Comparison of ENCODE assay signal across 8 cellular contexts in genomic region chr9:18442629-18443491, GRCh38. TPM values are rescaled to one million over a fixed set of nuclear protein-coding genes. Genes with fewer than 3 reads are reported as not detected.
DNase-seq lines count a peak whose midpoint lies in the region; ATAC-seq, FAIRE-seq and TF ChIP-seq lines count a peak whose summit lies in the region.

No MANE protein-coding gene starts in this region.

- no peak overlapping the region for H3K27ac ChIP-seq in CD8-positive, alpha-beta T cell (ENCODE audit: low read depth, low read length)
- H3K27ac ChIP-seq in endothelial cell of umbilical vein (ENCODE audit: insufficient read depth, low read depth, low read length), result no peak overlapping the region

- no peak overlapping the region for H3K4me3 Mint-ChIP-seq in CD8-positive, alpha-beta T cell

- CTCF ChIA-PET in CD8-positive, alpha-beta T cell (lab: Charles Lee), result interaction anchor here (0.5 to 2.1 kb wide), 4 partner anchors 9 to 1016 kb away, joined by 3 to 8 read pairs (median 3); no protein-coding TSS in a partner anchor
- CTCF ChIA-PET in endothelial cell of umbilical vein (lab: Charles Lee), result interaction anchor here (0.5 to 6.3 kb wide), 81 partner anchors 9 to 1014 kb away, joined by 3 to 188 read pairs (median 4); partner anchors contain the start of gene ADAMTSL1

- peak in 5 of 7 experiments; percentile 10 to 41 (median 14) for DNase-seq in CD8-positive, alpha-beta T cell
- DNase-seq in NCI-H460 (ENCODE audit: extremely low read depth, low read depth) (peak; percentile 58), endothelial cell of umbilical vein (ENCODE audit: low read depth, low spot score) (peak; percentile 87), middle frontal gyrus (ENCODE audit: extremely low spot score, low spot score) (peak; percentile 36)
- peak; percentile 5 to 15 for DNase-seq in activated CD4-positive, alpha-beta T cell treated with anti-CD3 and anti-CD28 coated beads, Interleukin-2, amount 50 U/mL, for 24 hours (ENCODE audit: low read depth in 1 of 2, low spot score in 1 of 2)
- peak; percentile 64 for DNase-seq in stimulated activated naive CD8-positive, alpha-beta T cell treated with anti-CD3 and anti-CD28 coated beads, Interleukin-15, Interleukin-2, amounts not matched to agents 100 U/mL and 50 U/mL, for 24 hours

- no peaks in the 10 kb centered on the region for H3K4me1 ChIP-seq in CD8-positive, alpha-beta T cell (ENCODE audit: insufficient read depth, low read length)
- H3K4me1 ChIP-seq in endothelial cell of umbilical vein (ENCODE audit: control insufficient read depth, extremely low read depth, insufficient read depth, low read length), result peaks cover 24% of the 10 kb centered on the region

- H3K27me3 ChIP-seq in CD8-positive, alpha-beta T cell (ENCODE audit: insufficient read depth, low read length), result no peaks in the 10 kb centered on the region
- H3K27me3 ChIP-seq in endothelial cell of umbilical vein (ENCODE audit: control insufficient read depth in 2 of 2, insufficient read depth in 2 of 2, low read length in 2 of 2), result no peaks in the 10 kb centered on the region

- no TSS peak for BruUV-seq in endothelial cell of umbilical vein (replicated peaks; lab: Mats Ljungman, UMichigan)

- H3K79me2 ChIP-seq in endothelial cell of umbilical vein (ENCODE audit: control insufficient read depth, insufficient read depth, low read length), result no peaks in the 10 kb centered on the region

- dilution Hi-C loops in endothelial cell of umbilical vein (cut with MboI; ENCODE audit: extremely low pct_ligation_motif_present, low sequenced_read_pairs), result loop anchor here (25.0 kb wide), 1 partner anchor 181 kb away; no protein-coding TSS in a partner anchor

- ATAC-seq in CD8-positive, alpha-beta T cell, result peak; percentile 49
- peak; percentile 94 for ATAC-seq in GM19324 (IDR thresholded peaks at IDR 0.05; ENCODE audit: low FRiP score, unreplicated experiment)
- peak; percentile 90 for ATAC-seq in HG03196 (IDR thresholded peaks at IDR 0.05; ENCODE audit: unreplicated experiment)
- peak; percentile 87 for ATAC-seq in stimulated activated naive CD8-positive, alpha-beta T cell treated with anti-CD3 and anti-CD28 coated beads, Interleukin-15, Interleukin-2, amounts not matched to agents 100 U/mL and 50 U/mL, for 24 hours

- intact Hi-C loops in CD8-positive, alpha-beta T cell (cut with DNase I, micrococcal nuclease), result no loop called here
- intact Hi-C loops in endothelial cell of umbilical vein (cut with micrococcal nuclease), result loop anchor here (1.0 to 5.0 kb wide), 8 partner anchors 104 to 732 kb away; no protein-coding TSS in a partner anchor

- no peak overlapping the region for H3K4me3 ChIP-seq in CD8-positive, alpha-beta T cell (ENCODE audit: low read depth, low read length)
- H3K4me3 ChIP-seq in endothelial cell of umbilical vein (replicated peaks in 1 of 3; ENCODE audit: insufficient read depth in 1 of 3, low read depth in 1 of 3, low read length in 3 of 3), result no peak overlapping the region

- FAIRE-seq in endothelial cell of umbilical vein (lab: Jason Lieb, UNC), result no peak

- no peaks in the 10 kb centered on the region for H4K20me1 ChIP-seq in endothelial cell of umbilical vein (replicated peaks; ENCODE audit: control insufficient read depth, extremely low read depth, insufficient read depth, low read length)

- H3K4me1 Mint-ChIP-seq in CD8-positive, alpha-beta T cell (ENCODE audit: low read depth), result no peaks in the 10 kb centered on the region

- POLR2A ChIA-PET in CD8-positive, alpha-beta T cell (lab: Charles Lee), result no interaction called here
- POLR2A ChIA-PET in endothelial cell of umbilical vein (lab: Charles Lee), result interaction anchor here (2.5 kb wide), 1 partner anchor 32 kb away, joined by 12 read pairs; the partner anchor contains the start of gene ADAMTSL1

- no peaks in the 10 kb centered on the region for H3K36me3 ChIP-seq in CD8-positive, alpha-beta T cell (ENCODE audit: insufficient read depth, low read length)
- no peaks in the 10 kb centered on the region for H3K36me3 ChIP-seq in endothelial cell of umbilical vein (ENCODE audit: control insufficient read depth in 2 of 2, extremely low read depth in 1 of 2, insufficient read depth in 2 of 2, low read length in 2 of 2)

- TF ChIP-seq POLR2A in endothelial cell of umbilical vein (IDR thresholded peaks at IDR 0.05; ENCODE audit: low read depth, low read length), result no peak

- H3K27ac Mint-ChIP-seq in CD8-positive, alpha-beta T cell, result no peak overlapping the region

- H2AFZ ChIP-seq in endothelial cell of umbilical vein (ENCODE audit: low read depth, low read length), result peak overlapping the region; percentile 95

- no peaks in the 10 kb centered on the region for H3K9me3 Mint-ChIP-seq in CD8-positive, alpha-beta T cell

- no peaks in the 10 kb centered on the region for H3K36me3 Mint-ChIP-seq in CD8-positive, alpha-beta T cell

- peak; percentile 50 for TF ChIP-seq CTCF in CD8-positive, alpha-beta T cell (IDR thresholded peaks at IDR 0.05)
- TF ChIP-seq CTCF in endothelial cell of umbilical vein (IDR thresholded peaks at IDR 0.05; ENCODE audit: extremely low read depth in 1 of 2, insufficient read depth in 1 of 2, low read depth in 1 of 2, low read length in 2 of 2), result peak; percentile 87 to 97

- peaks cover 9% of the 10 kb centered on the region for H3K27me3 Mint-ChIP-seq in CD8-positive, alpha-beta T cell (ENCODE audit: low read depth)

- H3K9ac ChIP-seq in endothelial cell of umbilical vein (replicated peaks; ENCODE audit: extremely low read depth, insufficient read depth, low read length), result no peak overlapping the region

- no peaks in the 10 kb centered on the region for H3K9me3 ChIP-seq in CD8-positive, alpha-beta T cell (ENCODE audit: low read length)
- H3K9me3 ChIP-seq in endothelial cell of umbilical vein (replicated peaks; ENCODE audit: control insufficient read depth, insufficient read depth, low read length), result no peaks in the 10 kb centered on the region

- H3K4me2 ChIP-seq in endothelial cell of umbilical vein (ENCODE audit: insufficient read depth, low read length), result peak overlapping the region; percentile 46

- no peaks in the 10 kb centered on the region for H3K9me1 ChIP-seq in endothelial cell of umbilical vein (replicated peaks; ENCODE audit: control insufficient read depth, extremely low read depth, insufficient read depth, low read length)

TF ChIP-seq in endothelial cell of umbilical vein, 7 proteins besides CTCF, POLR2A, EP300 and RAD21:
- TF ChIP-seq POLR2AphosphoS5 (IDR thresholded peaks at IDR 0.05; ENCODE audit: insufficient read depth, low read depth, low read length), result no peak
- peak; percentile 7 for TF ChIP-seq FOS (IDR thresholded peaks at IDR 0.05; ENCODE audit: borderline replicate concordance, insufficient read depth, low read length)
- TF ChIP-seq EZH2 (IDR thresholded peaks at IDR 0.05; ENCODE audit: borderline replicate concordance, low read depth, low read length, severe bottlenecking), result no peak

RNA-seq across cellular contexts. Expression of gene ADAMTSL1, which starts 31.1 kb away (rescaled TPM):
- total RNA-seq in CD8-positive, alpha-beta T cell, result not detected
- total RNA-seq in NCI-H460 (2014; rRNA removed; shearing (Covaris generic)), result 0.14 and 0.40 TPM in 2 replicates
- polyA plus RNA-seq in NCI-H460 (2014; cell fraction: nucleus; rRNA removed), result 0.18 and 8.0 TPM in 2 replicates
- 16.9 and 18.4 TPM in 2 replicates for total RNA-seq in endothelial cell of umbilical vein
- polyA plus RNA-seq in endothelial cell of umbilical vein, result 13.4 and 15.0 TPM in 2 replicates
- 15.5 and 17.2 TPM in 2 replicates for polyA plus RNA-seq in endothelial cell of umbilical vein (2011; cell fraction: cytosol; rRNA removed)
- polyA plus RNA-seq in endothelial cell of umbilical vein (2011; cell fraction: nucleus; rRNA removed), result 46.5 and 51.5 TPM in 2 replicates
- polyA plus RNA-seq in endothelial cell of umbilical vein (2012), result 60.9 and 69.3 TPM in 2 replicates
- 50.0 and 53.9 TPM in 2 replicates for polyA minus RNA-seq in endothelial cell of umbilical vein
- polyA minus RNA-seq in endothelial cell of umbilical vein (2011; cell fraction: cytosol; rRNA and poly(A)+ RNA removed), result not detected
- polyA minus RNA-seq in endothelial cell of umbilical vein (2011; cell fraction: nucleus; rRNA and poly(A)+ RNA removed), result 135 and 165 TPM in 2 replicates

Comparison
In these comparisons a context has a peak if more than half of its experiments do, and no peak if none do; other contexts are left out.
1. DNase-seq: peak in every context shown above with its lines; median percentile 87 in endothelial cell of umbilical vein; 64 in stimulated activated naive CD8-positive, alpha-beta T cell treated with anti-CD3 and anti-CD28 coated beads, Interleukin-15, Interleukin-2, amounts not matched to agents 100 U/mL and 50 U/mL, for 24 hours; 58 in NCI-H460; 36 in middle frontal gyrus; 14 in CD8-positive, alpha-beta T cell; 10 in activated CD4-positive, alpha-beta T cell treated with anti-CD3 and anti-CD28 coated beads, Interleukin-2, amount 50 U/mL, for 24 hours.
2. RNA of gene ADAMTSL1, which starts 31.1 kb away (total RNA-seq): 16.9 to 18.4 TPM in endothelial cell of umbilical vein; 0.14 to 0.40 TPM in NCI-H460 and not detected in CD8-positive, alpha-beta T cell; every median in the first group is over 10 times any median in the second.
3. Peak in every context shown above with its lines, with median percentiles within 50 percentile points of each other: ATAC-seq.